Comparison of ENCODE assay signal across 10 cellular contexts in the genomic region with DNA sequence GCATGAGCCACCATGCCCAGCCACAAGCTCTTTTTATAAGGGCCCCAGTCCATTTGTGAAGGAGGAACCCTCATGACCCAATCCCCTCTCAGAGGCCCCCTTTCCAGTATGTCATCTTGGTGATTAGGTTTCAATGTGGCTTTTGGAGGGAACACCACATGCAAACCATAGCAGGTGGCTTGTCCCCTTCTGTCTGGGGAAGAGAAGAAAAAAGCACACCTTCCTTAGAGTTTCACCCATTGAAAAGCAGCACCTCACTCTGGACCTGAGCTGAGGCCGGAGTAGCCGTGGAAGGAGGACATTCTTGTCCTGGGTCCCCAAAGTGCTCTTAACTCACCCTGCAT. TPM values are rescaled to one million over a fixed set of nuclear protein-coding genes. Genes with fewer than 3 reads are reported as not detected.
A peak's percentile ranks its signal among the peaks of the same experiment; 100 is the strongest.
DNase-seq lines count a peak whose midpoint lies in the region; ATAC-seq and TF ChIP-seq lines count a peak whose summit lies in the region.
"Had no signal": no experiment of that assay in that cellular context is flagged by ENCODE, and none has a peak within 500 bp of the region (broad histone marks: within the 10 kb centered on the region; RNA-seq: fewer than 3 reads in every experiment).

No MANE protein-coding gene starts in this region.

- ATAC-seq in right cardiac atrium (peak in 1 of 2 donors; percentile 2), HG03457 (IDR thresholded peaks at IDR 0.05; ENCODE audit: unreplicated experiment) (no peak), HG02610 (IDR thresholded peaks at IDR 0.05; ENCODE audit: unreplicated experiment) (no peak)

- CTCF ChIA-PET in A673 (lab: Charles Lee): no interaction called here

- H3K4me1 ChIP-seq in right cardiac atrium (ENCODE audit: control insufficient read depth, insufficient read depth, low read length) (no peaks in the 10 kb centered on the region), adrenal gland (replicated peaks in 1 of 2) (peaks cover 0 to 13% of the 10 kb centered on the region in 2 donors), mucosa of rectum (ENCODE audit: control insufficient read depth in 2 of 2, insufficient read depth in 2 of 2, low read length in 2 of 2) (peaks cover 4 to 7% of the 10 kb centered on the region in 2 donors), vagina (peaks cover 40% of the 10 kb centered on the region), A673 (ENCODE audit: insufficient read depth, low read length, poor library complexity, severe bottlenecking) (peaks cover 7% of the 10 kb centered on the region)

- 93% methylated on average over 2 of the region's 2 CpGs for WGBS in right cardiac atrium
- 88 to 95% (median 93%) methylated on average over 2 of the region's 2 CpGs; no CpG with 5 or more reads in 1 of the 4 donors for WGBS in adrenal gland, 4 donors

- H3K27me3 ChIP-seq in right cardiac atrium (ENCODE audit: control insufficient read depth, insufficient read depth) (no peaks in the 10 kb centered on the region), adrenal gland (no peaks in the 10 kb centered on the region), mucosa of rectum (ENCODE audit: control insufficient read depth in 2 of 2, insufficient read depth in 2 of 2, low read length in 2 of 2) (no peaks in the 10 kb centered on the region), vagina (no peaks in the 10 kb centered on the region), A673 (replicated peaks; ENCODE audit: insufficient read depth, low read depth, low read length, poor library complexity) (no peaks in the 10 kb centered on the region)

- DNase-seq in right cardiac atrium (no peak), cardiac septum (ENCODE audit: low spot score) (no peak), adrenal gland (no peak), vagina (ENCODE audit: extremely low spot score in 2 of 2) (no peak), A673 (ENCODE audit: low spot score) (no peak)
- DNase-seq: NCI-H1436 had no signal

- BruUV-seq in A673 (replicated peaks; lab: Mats Ljungman, UMichigan): no TSS peak

- H3K9me3 ChIP-seq in right cardiac atrium (ENCODE audit: control insufficient read depth, low read length) (no peaks in the 10 kb centered on the region), adrenal gland (replicated peaks in 1 of 3) (no peaks in the 10 kb centered on the region), mucosa of rectum (ENCODE audit: control insufficient read depth in 2 of 2, low read length in 2 of 2) (no peaks in the 10 kb centered on the region), vagina (no peaks in the 10 kb centered on the region), A673 (ENCODE audit: low read depth, low read length, poor library complexity, severe bottlenecking) (no peaks in the 10 kb centered on the region)

- H3K4me3 ChIP-seq in right cardiac atrium (ENCODE audit: low read length) (no peak overlapping the region), adrenal gland (no peak overlapping the region), mucosa of rectum (ENCODE audit: low read length in 2 of 2) (no peak overlapping the region), vagina (no peak overlapping the region), A673 (ENCODE audit: low read depth, low read length, poor library complexity, severe bottlenecking) (no peak overlapping the region)
- H3K4me3 ChIP-seq: PC-9 had no signal

- H3K9ac ChIP-seq in mucosa of rectum (ENCODE audit: low read depth in 1 of 2, low read length in 2 of 2): no peak overlapping the region

- POLR2A ChIA-PET in A673 (lab: Charles Lee; ENCODE audit: low non-redundant PET): no interaction called here

- no peak for TF ChIP-seq CTCF in adrenal gland (IDR thresholded peaks at IDR 0.05)
- no peak for TF ChIP-seq CTCF in vagina (IDR thresholded peaks at IDR 0.05)
- no peak for TF ChIP-seq CTCF in A673 (conservative IDR thresholded peaks at IDR 0.05; ENCODE audit: low read depth, low read length)

- intact Hi-C loops in right cardiac atrium (cut with DNase I): no loop called here
- intact Hi-C loops in cardiac septum (cut with DNase I): no loop called here
- intact Hi-C loops in adrenal gland (cut with DNase I): no loop called here
- intact Hi-C loops in vagina (cut with DNase I): no loop called here
- intact Hi-C loops in A673 (cut with micrococcal nuclease; ENCODE audit: unreplicated experiment): no loop called here

- H3K36me3 ChIP-seq in adrenal gland (replicated peaks in 1 of 2) (peaks cover 0 to 24% of the 10 kb centered on the region in 2 donors), mucosa of rectum (ENCODE audit: control insufficient read depth in 2 of 2, insufficient read depth in 2 of 2, low read length in 2 of 2) (peaks cover 29 to 35% of the 10 kb centered on the region in 2 donors), vagina (peaks cover 0 to 21% of the 10 kb centered on the region in 2 donors), A673 (ENCODE audit: insufficient read depth, low read length, poor library complexity, severe bottlenecking) (no peaks in the 10 kb centered on the region)

- peak overlapping the region; percentile 74 for H3K27ac ChIP-seq in right cardiac atrium (ENCODE audit: low read length)
- H3K27ac ChIP-seq in adrenal gland: peak overlapping the region; percentile 31 to 100 (median 39)
- H3K27ac ChIP-seq in mucosa of rectum (ENCODE audit: low read depth in 2 of 2, low read length in 2 of 2): peak overlapping the region; percentile 15 to 52
- peak overlapping the region; percentile 27 for H3K27ac ChIP-seq in vagina
- no peak overlapping the region for H3K27ac ChIP-seq in A673 (ENCODE audit: low read depth, low read length, poor library complexity, severe bottlenecking)
- H3K27ac ChIP-seq: PC-9 had no signal

- no peak for TF ChIP-seq POLR2A in adrenal gland (IDR thresholded peaks at IDR 0.05)
- TF ChIP-seq POLR2A in vagina (IDR thresholded peaks at IDR 0.05): no peak

RNA-seq across cellular contexts. Expression of a gene that starts 25.4 kb away (rescaled TPM):
- 100 to 1,000 TPM; 346 to 441 (median 427) TPM for total RNA-seq in right cardiac atrium
- 441 TPM for polyA plus RNA-seq in right cardiac atrium
- 668 TPM for total RNA-seq in cardiac septum
- 1,000 to 10,000 TPM in 3 of 8 donors, 100 to 1,000 TPM in 4, 10 to 100 TPM in 1; 64.3 to 1,661 (median 335) TPM for total RNA-seq in adrenal gland
- 1,000 to 10,000 TPM in 2 of 3 donors, 100 to 1,000 TPM in 1; 216 to 6,838 (median 2,645) TPM for polyA plus RNA-seq in adrenal gland
- total RNA-seq in vagina: 857 TPM
- 196 and 211 TPM in 2 replicates for total RNA-seq in A673 (2021)

RNA-seq across cellular contexts. Expression of a gene that starts 50.8 kb away (rescaled TPM):
- total RNA-seq in right cardiac atrium: 1,000 to 10,000 TPM; 3,773 to 5,353 (median 5,000) TPM
- polyA plus RNA-seq in right cardiac atrium: 1,948 TPM
- 9,850 TPM for total RNA-seq in cardiac septum
- over 10,000 TPM in 5 of 8 donors, 1,000 to 10,000 TPM in 3; 5,921 to 17,143 (median 10,900) TPM for total RNA-seq in adrenal gland
- 1,000 to 10,000 TPM in 1 of 3 donors, 100 to 1,000 TPM in 2; 237 to 9,519 (median 973) TPM for polyA plus RNA-seq in adrenal gland
- total RNA-seq in vagina: 16,459 TPM
- 4,586 and 4,701 TPM in 2 replicates for total RNA-seq in A673 (2021)
